8 cellular contexts compared by ENCODE assay signal in the genomic region with DNA sequence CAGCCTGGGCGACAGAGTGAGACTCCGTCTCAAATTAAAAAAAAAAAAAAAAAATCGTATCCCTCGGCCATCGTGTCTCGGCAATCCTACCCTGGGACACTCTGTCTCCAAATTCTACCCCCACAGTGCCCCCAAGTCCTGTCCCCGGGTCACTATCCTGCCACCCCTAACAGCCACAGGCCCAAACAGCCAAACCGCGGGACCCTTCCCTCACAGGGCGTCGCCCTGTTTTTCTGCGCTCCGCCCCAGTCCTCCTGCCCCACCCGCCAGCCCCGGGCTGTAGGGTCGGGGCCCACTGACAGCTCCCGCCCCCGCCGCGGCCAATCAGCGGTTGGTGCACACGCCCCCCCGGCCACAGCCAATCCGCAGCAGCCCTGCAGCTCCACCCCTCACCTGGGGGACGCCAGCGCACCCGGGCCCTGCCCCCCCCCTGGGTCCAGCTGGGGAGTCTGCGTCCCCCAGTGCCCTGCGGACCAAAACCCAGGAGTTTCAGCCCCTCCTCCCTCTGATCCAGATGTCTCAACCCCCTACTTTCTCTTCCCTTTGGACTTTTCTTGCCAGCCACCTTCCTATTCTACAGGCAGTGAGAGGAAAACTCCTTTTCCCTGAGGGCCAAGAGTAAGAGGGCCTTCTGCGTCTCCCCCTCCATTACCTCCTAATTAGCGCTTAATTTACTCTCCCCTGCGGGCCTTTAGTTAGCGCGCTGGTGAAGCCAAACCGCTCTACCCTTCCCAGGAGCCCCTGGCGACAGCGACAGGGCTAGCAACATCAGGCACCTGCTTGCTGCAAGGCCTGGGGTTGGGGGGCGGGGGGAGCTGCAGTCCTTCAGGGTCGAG.
DNase-seq lines count a peak whose midpoint lies in the region; ATAC-seq lines count a peak whose summit lies in the region.

No MANE protein-coding gene starts in this region.

- ATAC-seq in HG02798 (IDR thresholded peaks at IDR 0.05; ENCODE audit: poor library complexity, unreplicated experiment), result peak; percentile 71
- peak; percentile 64 for ATAC-seq in effector memory CD8-positive, alpha-beta T cell (replicated peaks)

- H3K27me3 Mint-ChIP-seq in effector memory CD8-positive, alpha-beta T cell, result no peaks in the 10 kb centered on the region

- DNase-seq in EL (peak; percentile 71), NCI-H510A treated with DMSO at 0.1 percent for 48 hours (lab: John Stamatoyannopoulos, UW) (peak; percentile 90), medulla oblongata (ENCODE audit: extremely low spot score) (peak; percentile 78), SKM-1 (lab: John Stamatoyannopoulos, UW; ENCODE audit: unreplicated experiment) (no peak)
- peak; percentile 83 for DNase-seq in activated CD8-positive, alpha-beta memory T cell treated with anti-CD3 and anti-CD28 coated beads for 24 hours
- peak in 2 of 3 experiments; percentile 35 to 37 for DNase-seq in effector memory CD8-positive, alpha-beta T cell
- peak; percentile 71 to 74 for DNase-seq in stimulated activated CD8-positive, alpha-beta memory T cell treated with anti-CD3 and anti-CD28 coated beads, Interleukin-2, amount 100 ng/mL, for 48 hours (ENCODE audit: low read depth in 2 of 2)

- peaks cover 18 to 22% of the 10 kb centered on the region in 2 donors for H3K4me1 Mint-ChIP-seq in effector memory CD8-positive, alpha-beta T cell (ENCODE audit: low read depth in 2 of 2)

- H3K9me3 Mint-ChIP-seq in effector memory CD8-positive, alpha-beta T cell, result no peaks in the 10 kb centered on the region

- H3K27ac Mint-ChIP-seq in effector memory CD8-positive, alpha-beta T cell, result peak overlapping the region; percentile 49 to 58

- H3K4me3 Mint-ChIP-seq in effector memory CD8-positive, alpha-beta T cell, result peak overlapping the region; percentile 81 to 89

- peaks cover 13% of the 10 kb centered on the region for H3K36me3 Mint-ChIP-seq in effector memory CD8-positive, alpha-beta T cell (ENCODE audit: insufficient read depth)
